In genomic region chr19:7288131-7288530, GRCh38 we compare ENCODE assay signal across 21 cellular contexts.
"Had no signal": no experiment of that assay in that cellular context is flagged by ENCODE, and none has a peak within 500 bp of the region (broad histone marks: within the 10 kb centered on the region; RNA-seq: fewer than 3 reads in every experiment).

No MANE protein-coding gene starts in this region.

- DNase-seq: activated CD4-positive, alpha-beta T cell treated with anti-CD3 and anti-CD28 coated beads for 4 hours; activated CD4-positive, alpha-beta T cell treated with anti-CD3 and anti-CD28 coated beads, Interleukin-2, amount 50 U/mL, for 48 hours; activated CD8-positive, alpha-beta memory T cell treated with anti-CD3 and anti-CD28 coated beads for 24 hours; activated effector memory CD4-positive, alpha-beta T cell treated with anti-CD3 and anti-CD28 coated beads, Interleukin-2, amount 50 U/mL, for 16 hours; activated naive CD4-positive, alpha-beta T cell treated with anti-CD3 and anti-CD28 coated beads for 36 hours; activated naive CD8-positive, alpha-beta T cell treated with anti-CD3 and anti-CD28 coated beads for 36 hours; brain microvascular endothelial cell; effector memory CD8-positive, alpha-beta T cell; heart right ventricle; left ventricle myocardium superior; mammary epithelial cell; stimulated activated CD4-positive, alpha-beta T cell treated with anti-CD3 and anti-CD28 coated beads, Interleukin-4, amount 100 ng/mL, for 24 hours; stomach; T-helper 1 cell had no signal

- H3K4me3 ChIP-seq: ascending aorta, coronary artery, heart right ventricle, stomach, suprapubic skin had no signal

- H3K27me3 ChIP-seq: ascending aorta, brain microvascular endothelial cell, heart right ventricle, stomach, suprapubic skin, tibial nerve had no signal

- H3K36me3 ChIP-seq: brain microvascular endothelial cell, suprapubic skin, tibial nerve had no signal

- H3K27ac ChIP-seq: brain microvascular endothelial cell, suprapubic skin, VCaP had no signal

- H3K9me3 ChIP-seq: ascending aorta, heart right ventricle, stomach, suprapubic skin, tibial nerve had no signal

- ATAC-seq: effector memory CD8-positive, alpha-beta T cell; heart right ventricle; left ventricle myocardium superior; SK-N-SH treated with all-trans-retinoic acid at 6 μM for 48 hours; stimulated activated effector memory CD8-positive, alpha-beta T cell treated with anti-CD3 and anti-CD28 coated beads, Interleukin-12 subunit alpha, Interleukin-12 subunit beta, amount 100 ng/mL, for 72 hours had no signal
